Comparison of ENCODE assay signal across 29 cellular contexts in the genomic region with DNA sequence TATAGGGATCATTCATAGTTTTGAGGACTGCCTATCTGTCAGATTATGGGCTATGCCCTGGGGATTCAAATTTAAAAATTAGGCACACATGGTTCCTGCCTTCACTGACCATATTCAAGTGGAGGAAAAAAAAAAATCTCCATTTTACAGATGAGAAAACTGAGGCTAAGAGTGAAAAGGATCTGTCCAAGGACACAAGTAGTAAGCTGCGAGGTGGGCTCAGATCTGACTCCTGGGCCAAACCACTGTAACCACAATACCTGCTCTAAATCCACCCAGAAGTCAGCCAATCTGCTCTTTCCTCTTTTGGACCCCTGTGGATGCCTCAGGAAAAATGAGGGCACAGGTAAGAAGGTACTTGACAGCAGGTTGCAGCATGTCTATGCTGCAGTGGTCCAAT.
"Had no signal": no experiment of that assay in that cellular context is flagged by ENCODE, and none has a peak within 500 bp of the region (broad histone marks: within the 10 kb centered on the region; RNA-seq: fewer than 3 reads in every experiment).

No MANE protein-coding gene starts in this region.

- H3K9me3 Mint-ChIP-seq: activated CD4-positive, alpha-beta T cell treated with anti-CD3 and anti-CD28 coated beads, Interleukin-2, amount 10 ng/mL, durations not matched to agents 7 days and 5 days; activated CD8-positive, alpha-beta T cell treated with anti-CD3 and anti-CD28 coated beads for 36 hours; activated T-cell treated with anti-CD3 and anti-CD28 coated beads, Interleukin-2, amount 50 U/mL, for 4 hours; activated T-helper 17 cell treated with anti-CD3 and anti-CD28 coated beads, Interleukin-2, amount 50 U/mL, for 72 hours; brain; dendritic cell treated with granulocyte-macrophage colony-stimulating factor and Interleukin-4, amounts not matched to agents 40 ng/mL and 50 ng/mL, for 4 days; endodermal cell; WTC11 had no signal

- H3K4me1 ChIP-seq: breast epithelium had no signal

- H3K27ac ChIP-seq: ascending aorta, breast epithelium, cardiac muscle cell, coronary artery, dorsolateral prefrontal cortex had no signal

- H3K27me3 ChIP-seq: ascending aorta, breast epithelium, cardiac muscle cell, dorsolateral prefrontal cortex had no signal

- H3K4me3 Mint-ChIP-seq: activated CD4-positive, alpha-beta T cell treated with anti-CD3 and anti-CD28 coated beads, Interleukin-2, amount 10 ng/mL, durations not matched to agents 7 days and 5 days; activated CD8-positive, alpha-beta T cell treated with anti-CD3 and anti-CD28 coated beads for 36 hours; activated naive CD8-positive, alpha-beta T cell; activated T-cell treated with anti-CD3 and anti-CD28 coated beads, Interleukin-2, amount 50 U/mL, for 4 hours; activated T-helper 17 cell treated with anti-CD3 and anti-CD28 coated beads, Interleukin-2, amount 50 U/mL, for 72 hours; brain; dendritic cell treated with granulocyte-macrophage colony-stimulating factor and Interleukin-4, amounts not matched to agents 40 ng/mL and 50 ng/mL, for 4 days; endodermal cell; WTC11 had no signal

- H3K27me3 Mint-ChIP-seq: activated CD4-positive, alpha-beta T cell treated with anti-CD3 and anti-CD28 coated beads, Interleukin-2, amount 10 ng/mL, durations not matched to agents 7 days and 5 days; activated CD8-positive, alpha-beta T cell treated with anti-CD3 and anti-CD28 coated beads for 36 hours; activated naive CD8-positive, alpha-beta T cell; activated T-helper 17 cell treated with anti-CD3 and anti-CD28 coated beads, Interleukin-2, amount 50 U/mL, for 72 hours; dendritic cell treated with granulocyte-macrophage colony-stimulating factor and Interleukin-4, amounts not matched to agents 40 ng/mL and 50 ng/mL, for 4 days had no signal

- FAIRE-seq: frontal cortex had no signal

- H3K27ac Mint-ChIP-seq: activated CD4-positive, alpha-beta T cell treated with anti-CD3 and anti-CD28 coated beads, Interleukin-2, amount 10 ng/mL, durations not matched to agents 7 days and 5 days; activated CD8-positive, alpha-beta T cell treated with anti-CD3 and anti-CD28 coated beads for 36 hours; activated naive CD8-positive, alpha-beta T cell; activated T-helper 17 cell treated with anti-CD3 and anti-CD28 coated beads, Interleukin-2, amount 50 U/mL, for 72 hours; brain; dendritic cell treated with granulocyte-macrophage colony-stimulating factor and Interleukin-4, amounts not matched to agents 40 ng/mL and 50 ng/mL, for 4 days; endodermal cell; WTC11 had no signal

- H3K4me3 ChIP-seq: ascending aorta, breast epithelium, cardiac muscle cell, coronary artery, dorsolateral prefrontal cortex had no signal

- ATAC-seq: activated CD8-positive, alpha-beta T cell treated with anti-CD3 and anti-CD28 coated beads for 36 hours; activated T-cell treated with anti-CD3 and anti-CD28 coated beads, Interleukin-2, amount 50 U/mL, for 4 hours; activated T-helper 17 cell treated with anti-CD3 and anti-CD28 coated beads, Interleukin-2, amount 50 U/mL, for 72 hours; esophagus mucosa; WTC11 had no signal

- DNase-seq: activated CD4-positive, alpha-beta T cell treated with anti-CD3 and anti-CD28 coated beads for 1 hour; activated CD4-positive, alpha-beta T cell treated with anti-CD3 and anti-CD28 coated beads for 4 hours; activated CD4-positive, alpha-beta T cell treated with anti-CD3 and anti-CD28 coated beads, Interleukin-2, amount 10 ng/mL, durations not matched to agents 7 days and 5 days; activated CD4-positive, alpha-beta T cell treated with anti-CD3 and anti-CD28 coated beads, Interleukin-2, amount 50 U/mL, for 4 hours; activated CD8-positive, alpha-beta memory T cell treated with anti-CD3 and anti-CD28 coated beads for 24 hours; activated CD8-positive, alpha-beta T cell treated with anti-CD3 and anti-CD28 coated beads for 36 hours; activated effector memory CD4-positive, alpha-beta T cell treated with Interleukin-2 at 50 U/mL for 16 hours; activated gamma-delta T cell treated with Interleukin-2 at 50 U/mL for 16 hours; activated naive CD4-positive, alpha-beta T cell treated with anti-CD3 and anti-CD28 coated beads, Interleukin-2, amount 50 U/mL, for 16 hours; activated naive CD4-positive, alpha-beta T cell treated with Interleukin-2 at 50 U/mL for 16 hours; activated T-cell treated with anti-CD3 and anti-CD28 coated beads, Interleukin-2, amount 50 U/mL, for 4 hours; central memory CD4-positive, alpha-beta T cell; cerebellar nuclear complex; dorsolateral prefrontal cortex; effector memory CD4-positive, alpha-beta T cell; endodermal cell; head of caudate nucleus; T-helper 2 cell had no signal

- H3K9me3 ChIP-seq: ascending aorta, breast epithelium had no signal
